ENCODE assay signal across 9 cellular contexts in genomic region chr2:236168110-236169067, GRCh38. TPM values are rescaled to one million over a fixed set of nuclear protein-coding genes. Genes with fewer than 3 reads are reported as not detected.
A peak's percentile ranks its signal among the peaks of the same experiment; 100 is the strongest.
DNase-seq lines count a peak whose midpoint lies in the region; ATAC-seq and TF ChIP-seq lines count a peak whose summit lies in the region.
"Had no signal": no experiment of that assay in that cellular context is flagged by ENCODE, and none has a peak within 500 bp of the region (broad histone marks: within the 10 kb centered on the region; RNA-seq: fewer than 3 reads in every experiment).

Gene GBX2, minus strand, starts transcription at chr2:236168386. Its CDS starts 415 bp downstream, at chr2:236167971.

- peaks cover 5% of the 10 kb centered on the region for H3K4me1 Mint-ChIP-seq in MCF 10A (ENCODE audit: insufficient read depth, unreplicated experiment)

- H3K4me3 ChIP-seq in breast epithelium (peak within 1 kb of the TSS; percentile 29 to 71 (median 41)), neuron (ENCODE audit: low read length) (peak within 1 kb of the TSS; percentile 67), uterus (peak within 1 kb of the TSS in 1 of 2 donors; percentile 12)

- no peak within 1 kb of the TSS for H3K4me3 Mint-ChIP-seq in MCF 10A (ENCODE audit: unreplicated experiment)

- CTCF ChIA-PET in MCF 10A (lab: Yijun Ruan, JAX), result no interaction called here

- H3K27me3 Mint-ChIP-seq in MCF 10A (ENCODE audit: insufficient read depth, unreplicated experiment), result peaks cover 49% of the 10 kb centered on the region

- TF ChIP-seq CTCF in breast epithelium (IDR thresholded peaks at IDR 0.05) (no peak), MCF 10A (IDR thresholded peaks at IDR 0.05; ENCODE audit: unreplicated experiment) (no peak), uterus (IDR thresholded peaks at IDR 0.05) (no peak)

- H3K9me3 ChIP-seq in breast epithelium (no peaks in the 10 kb centered on the region), neuron (ENCODE audit: low read length) (peaks cover 2% of the 10 kb centered on the region), uterus (no peaks in the 10 kb centered on the region)

- H3K27me3 ChIP-seq in breast epithelium, result peaks cover 26 to 100% of the 10 kb centered on the region in 2 donors
- H3K27me3 ChIP-seq in neuron (ENCODE audit: insufficient read depth, low read length), result no peaks in the 10 kb centered on the region
- peaks cover 64 to 80% of the 10 kb centered on the region in 2 donors for H3K27me3 ChIP-seq in uterus

- H3K27ac Mint-ChIP-seq in MCF 10A (ENCODE audit: low read depth, unreplicated experiment), result no peak within 1 kb of the TSS

- H2AFZ ChIP-seq in neuron (ENCODE audit: low read depth, low read length), result peak within 1 kb of the TSS; percentile 24

- peaks cover 23 to 25% of the 10 kb centered on the region in 2 donors for H3K4me1 ChIP-seq in breast epithelium
- peaks cover 67% of the 10 kb centered on the region for H3K4me1 ChIP-seq in neuron (ENCODE audit: insufficient read depth, low read length)
- H3K4me1 ChIP-seq in uterus, result peaks cover 0 to 42% of the 10 kb centered on the region in 2 donors

- H3K9me3 Mint-ChIP-seq in MCF 10A (ENCODE audit: unreplicated experiment), result no peaks in the 10 kb centered on the region
- H3K9me3 Mint-ChIP-seq: activated T-cell treated with anti-CD3 and anti-CD28 coated beads, Interleukin-2, amount 50 U/mL, for 4 hours had no signal

- POLR2A ChIA-PET in MCF 10A (lab: Yijun Ruan, JAX), result no interaction called here

- no peak for TF ChIP-seq POLR2A in breast epithelium (IDR thresholded peaks at IDR 0.05)
- TF ChIP-seq POLR2A in erythroblast (IDR thresholded peaks at IDR 0.05; ENCODE audit: low read length), result no peak
- TF ChIP-seq POLR2A in uterus (IDR thresholded peaks at IDR 0.05), result no peak

- no peak for ATAC-seq in HG02884 (IDR thresholded peaks at IDR 0.05; ENCODE audit: unreplicated experiment)

- no peaks in the 10 kb centered on the region for H3K36me3 Mint-ChIP-seq in MCF 10A (ENCODE audit: insufficient read depth, unreplicated experiment)

- H3K36me3 ChIP-seq in breast epithelium (no peaks in the 10 kb centered on the region), neuron (ENCODE audit: insufficient read depth, low read length) (peaks cover 26% of the 10 kb centered on the region), uterus (no peaks in the 10 kb centered on the region)

- BruUV-seq in MCF 10A (replicated peaks; lab: Mats Ljungman, UMichigan), result no TSS peak

- intact Hi-C loops in breast epithelium (cut with DNase I; ENCODE audit: low total_unique reads), result no loop called here
- intact Hi-C loops in MCF 10A (cut with micrococcal nuclease), result no loop called here
- intact Hi-C loops in uterus (cut with DNase I; ENCODE audit: low total_unique reads), result no loop called here

- H3K27ac ChIP-seq in breast epithelium (no peak within 1 kb of the TSS), uterus (no peak within 1 kb of the TSS)

- DNase-seq in breast epithelium (ENCODE audit: low spot score in 2 of 2), result no peak
- DNase-seq in MCF 10A (ENCODE audit: unreplicated experiment), result no peak
- DNase-seq in erythroblast (lab: John Stamatoyannopoulos, UW), result peak; percentile 71 to 82
- DNase-seq in LoVo (ENCODE audit: low spot score), result no peak
- DNase-seq in uterus, result no peak
- DNase-seq: activated T-cell treated with anti-CD3 and anti-CD28 coated beads, Interleukin-2, amount 50 U/mL, for 4 hours had no signal

TF ChIP-seq in PFSK-1, 5 proteins besides CTCF, POLR2A, EP300 and RAD21:
- TF ChIP-seq TAF1 (IDR thresholded peaks at IDR 0.05; ENCODE audit: borderline replicate concordance, insufficient read depth, low read length) (peak; percentile 70), REST (IDR thresholded peaks at IDR 0.05; ENCODE audit: insufficient read depth in 1 of 2, low read depth in 2 of 2, low read length in 2 of 2) (no peak), FOXP2 (optimal IDR thresholded peaks at IDR 0.05; ENCODE audit: borderline replicate concordance, extremely low read depth, extremely low read length, insufficient read depth) (peak; percentile 24), POLR2AphosphoS5 (IDR thresholded peaks at IDR 0.05; ENCODE audit: low read depth, low read length) (peak; percentile 59), SIN3A (IDR thresholded peaks at IDR 0.05; ENCODE audit: borderline replicate concordance, insufficient read depth, low read length) (no peak)

RNA-seq across cellular contexts. Expression of gene GBX2, which starts in this region (rescaled TPM):
- total RNA-seq in breast epithelium (not detected), MCF 10A (2022) (not detected in 2 replicates), uterus (not detected)
- polyA plus RNA-seq in PFSK-1 (2012; ENCODE audit: insufficient read length, low read depth), result 9.4 TPM
- total RNA-seq: activated T-cell treated with anti-CD3 and anti-CD28 coated beads, Interleukin-2, amount 50 U/mL, for 4 hours had no signal

Comparison
In these comparisons a context has a peak if more than half of its experiments do, and no peak if none do; other contexts are left out.
1. DNase-seq: peak in erythroblast (2 of 2); none in breast epithelium (0 of 2), MCF 10A (single experiment), LoVo (single experiment) and uterus (0 of 2).